38 cellular contexts compared by ENCODE assay signal in the genomic region with DNA sequence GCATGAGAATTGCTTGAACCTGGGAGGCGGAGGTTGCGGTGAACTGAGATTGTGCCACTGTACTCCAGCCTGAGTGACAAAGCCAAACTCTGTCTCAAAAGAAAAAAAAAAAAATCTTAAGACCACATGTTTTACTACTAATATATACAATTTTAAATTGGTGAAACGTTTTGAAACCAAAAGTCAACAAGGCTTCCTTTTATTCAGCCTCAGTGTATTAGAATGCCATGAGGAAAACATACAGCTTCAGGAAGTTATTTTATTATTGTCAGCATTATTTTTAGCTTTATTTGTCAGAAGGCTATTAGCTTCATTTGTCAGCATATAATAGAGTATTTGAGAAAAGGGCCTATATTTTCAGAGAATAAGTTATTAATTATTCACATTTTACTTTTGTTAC.
"Had no signal": no experiment of that assay in that cellular context is flagged by ENCODE, and none has a peak within 500 bp of the region (broad histone marks: within the 10 kb centered on the region; RNA-seq: fewer than 3 reads in every experiment).

No MANE protein-coding gene starts in this region.

- H3K4me1 ChIP-seq: adrenal gland, ascending aorta, body of pancreas, breast epithelium had no signal

- H3K9me3 ChIP-seq: adrenal gland, ascending aorta, body of pancreas, breast epithelium had no signal

- H3K4me3 ChIP-seq: adrenal gland, ascending aorta, body of pancreas, breast epithelium, cardiac muscle cell had no signal

- H3K27ac Mint-ChIP-seq: activated naive CD4-positive, alpha-beta T cell treated with anti-CD3 and anti-CD28 coated beads for 36 hours; activated naive CD4-positive, alpha-beta T cell treated with anti-CD3 and anti-CD28 coated beads, Interleukin-2, amount 10 ng/mL, durations not matched to agents 7 days and 5 days; activated naive CD4-positive, alpha-beta T cell treated with anti-CD3 and anti-CD28 coated beads, Interleukin-2, amount 50 U/mL, for 24 hours; activated naive CD4-positive, alpha-beta T cell treated with anti-CD3 and anti-CD28 coated beads, Interleukin-2, amount 50 U/mL, for 72 hours; activated naive CD8-positive, alpha-beta T cell; activated naive CD8-positive, alpha-beta T cell treated with anti-CD3 and anti-CD28 coated beads for 36 hours; activated naive CD8-positive, alpha-beta T cell treated with anti-CD3 and anti-CD28 coated beads, Interleukin-2, amount 10 ng/mL, durations not matched to agents 7 days and 5 days; activated naive CD8-positive, alpha-beta T cell treated with anti-CD3 and anti-CD28 coated beads, Interleukin-2, amount 50 U/mL, for 24 hours; activated T-cell treated with anti-CD3 and anti-CD28 coated beads, Interleukin-2, amount 50 U/mL, for 24 hours; activated T-cell treated with anti-CD3 and anti-CD28 coated beads, Interleukin-2, amount 50 U/mL, for 72 hours; activated T-helper 1 cell treated with anti-CD3 and anti-CD28 coated beads, Interleukin-12 subunit alpha, Interleukin-12 subunit beta, Interleukin-2, Interleukin-4 antibody, amounts not matched to agents 30 ng/mL and 10 ng/mL and 1 ng/mL, durations not matched to agents 14 hours and 24 hours and 36 hours; activated T-helper 17 cell treated with anti-CD3 and anti-CD28 coated beads, Interleukin-2, amount 50 U/mL, for 72 hours; activated T-helper 2 cell treated with anti-CD3 and anti-CD28 coated beads, Interferon-gamma antibody, Interleukin-2, Interleukin-4, amounts not matched to agents 10 μg/mL and 5 μg/mL and 100 μg/mL, durations not matched to agents 14 hours and 24 hours and 36 hours; brain had no signal

- DNase-seq: activated effector memory CD4-positive, alpha-beta T cell treated with anti-CD3 and anti-CD28 coated beads, Interleukin-2, amount 50 U/mL, for 16 hours; activated effector memory CD4-positive, alpha-beta T cell treated with Interleukin-2 at 50 U/mL for 16 hours; activated gamma-delta T cell; activated gamma-delta T cell treated with Interleukin-2 at 50 U/mL for 16 hours; activated naive CD4-positive, alpha-beta T cell; activated naive CD4-positive, alpha-beta T cell treated with anti-CD3 and anti-CD28 coated beads for 36 hours; activated naive CD4-positive, alpha-beta T cell treated with anti-CD3 and anti-CD28 coated beads, Interleukin-2, amount 10 ng/mL, durations not matched to agents 7 days and 5 days; activated naive CD4-positive, alpha-beta T cell treated with anti-CD3 and anti-CD28 coated beads, Interleukin-2, amount 50 U/mL, for 16 hours; activated naive CD4-positive, alpha-beta T cell treated with Interleukin-2 at 50 U/mL for 16 hours; activated naive CD8-positive, alpha-beta T cell treated with anti-CD3 and anti-CD28 coated beads for 36 hours; activated naive CD8-positive, alpha-beta T cell treated with anti-CD3 and anti-CD28 coated beads, Interleukin-2, amount 10 ng/mL, durations not matched to agents 7 days and 5 days; activated naive CD8-positive, alpha-beta T cell treated with anti-CD3 and anti-CD28 coated beads, Interleukin-2, amount 50 U/mL, for 24 hours; activated T-cell treated with anti-CD3 and anti-CD28 coated beads, Interleukin-2, amount 50 U/mL, for 1 hour; activated T-cell treated with anti-CD3 and anti-CD28 coated beads, Interleukin-2, amount 50 U/mL, for 24 hours; activated T-cell treated with anti-CD3 and anti-CD28 coated beads, Interleukin-2, amount 50 U/mL, for 4 hours; activated T-cell treated with anti-CD3 and anti-CD28 coated beads, Interleukin-2, amount 50 U/mL, for 48 hours; activated T-cell treated with anti-CD3 and anti-CD28 coated beads, Interleukin-2, amount 50 U/mL, for 72 hours; adrenal gland; amniotic stem cell; amygdala; anterior cingulate cortex; aorta; body of pancreas; brain microvascular endothelial cell; caudate nucleus; central memory CD4-positive, alpha-beta T cell; cerebellar nuclear complex had no signal

- H3K4me3 Mint-ChIP-seq: activated naive CD4-positive, alpha-beta T cell treated with anti-CD3 and anti-CD28 coated beads for 36 hours; activated naive CD4-positive, alpha-beta T cell treated with anti-CD3 and anti-CD28 coated beads, Interleukin-2, amount 10 ng/mL, durations not matched to agents 7 days and 5 days; activated naive CD4-positive, alpha-beta T cell treated with anti-CD3 and anti-CD28 coated beads, Interleukin-2, amount 50 U/mL, for 24 hours; activated naive CD8-positive, alpha-beta T cell; activated naive CD8-positive, alpha-beta T cell treated with anti-CD3 and anti-CD28 coated beads for 36 hours; activated naive CD8-positive, alpha-beta T cell treated with anti-CD3 and anti-CD28 coated beads, Interleukin-2, amount 10 ng/mL, durations not matched to agents 7 days and 5 days; activated naive CD8-positive, alpha-beta T cell treated with anti-CD3 and anti-CD28 coated beads, Interleukin-2, amount 50 U/mL, for 24 hours; activated T-cell treated with anti-CD3 and anti-CD28 coated beads, Interleukin-2, amount 50 U/mL, for 24 hours; activated T-cell treated with anti-CD3 and anti-CD28 coated beads, Interleukin-2, amount 50 U/mL, for 4 hours; activated T-cell treated with anti-CD3 and anti-CD28 coated beads, Interleukin-2, amount 50 U/mL, for 72 hours; activated T-helper 1 cell treated with anti-CD3 and anti-CD28 coated beads, Interleukin-12 subunit alpha, Interleukin-12 subunit beta, Interleukin-2, Interleukin-4 antibody, amounts not matched to agents 30 ng/mL and 10 ng/mL and 1 ng/mL, durations not matched to agents 14 hours and 24 hours and 36 hours; activated T-helper 17 cell treated with anti-CD3 and anti-CD28 coated beads, Interleukin-2, amount 50 U/mL, for 72 hours; brain; central memory CD8-positive, alpha-beta T cell had no signal

- ATAC-seq: activated naive CD4-positive, alpha-beta T cell treated with anti-CD3 and anti-CD28 coated beads, Interleukin-2, amount 50 U/mL, for 72 hours; activated naive CD8-positive, alpha-beta T cell treated with anti-CD3 and anti-CD28 coated beads, Interleukin-2, amount 50 U/mL, for 24 hours; activated T-cell treated with anti-CD3 and anti-CD28 coated beads, Interleukin-2, amount 50 U/mL, for 4 hours; activated T-cell treated with anti-CD3 and anti-CD28 coated beads, Interleukin-2, amount 50 U/mL, for 72 hours; activated T-helper 17 cell treated with anti-CD3 and anti-CD28 coated beads, Interleukin-2, amount 50 U/mL, for 72 hours; body of pancreas had no signal

- H3K27me3 ChIP-seq: adrenal gland, ascending aorta, body of pancreas, brain microvascular endothelial cell, breast epithelium, cardiac muscle cell had no signal

- H3K36me3 ChIP-seq: adrenal gland, brain microvascular endothelial cell, cardiac muscle cell had no signal

- H3K9me3 Mint-ChIP-seq: activated naive CD4-positive, alpha-beta T cell treated with anti-CD3 and anti-CD28 coated beads for 36 hours; activated naive CD4-positive, alpha-beta T cell treated with anti-CD3 and anti-CD28 coated beads, Interleukin-2, amount 10 ng/mL, durations not matched to agents 7 days and 5 days; activated naive CD8-positive, alpha-beta T cell treated with anti-CD3 and anti-CD28 coated beads for 36 hours; activated naive CD8-positive, alpha-beta T cell treated with anti-CD3 and anti-CD28 coated beads, Interleukin-2, amount 10 ng/mL, durations not matched to agents 7 days and 5 days; activated naive CD8-positive, alpha-beta T cell treated with anti-CD3 and anti-CD28 coated beads, Interleukin-2, amount 50 U/mL, for 24 hours; activated T-cell treated with anti-CD3 and anti-CD28 coated beads, Interleukin-2, amount 50 U/mL, for 24 hours; activated T-helper 1 cell treated with anti-CD3 and anti-CD28 coated beads, Interleukin-12 subunit alpha, Interleukin-12 subunit beta, Interleukin-2, Interleukin-4 antibody, amounts not matched to agents 30 ng/mL and 10 ng/mL and 1 ng/mL, durations not matched to agents 14 hours and 24 hours and 36 hours; activated T-helper 17 cell treated with anti-CD3 and anti-CD28 coated beads, Interleukin-2, amount 50 U/mL, for 72 hours; activated T-helper 2 cell treated with anti-CD3 and anti-CD28 coated beads, Interferon-gamma antibody, Interleukin-2, Interleukin-4, amounts not matched to agents 10 μg/mL and 5 μg/mL and 100 μg/mL, durations not matched to agents 14 hours and 24 hours and 36 hours had no signal

- H3K27me3 Mint-ChIP-seq: activated naive CD4-positive, alpha-beta T cell treated with anti-CD3 and anti-CD28 coated beads, Interleukin-2, amount 10 ng/mL, durations not matched to agents 7 days and 5 days; activated naive CD4-positive, alpha-beta T cell treated with anti-CD3 and anti-CD28 coated beads, Interleukin-2, amount 50 U/mL, for 24 hours; activated naive CD8-positive, alpha-beta T cell; activated naive CD8-positive, alpha-beta T cell treated with anti-CD3 and anti-CD28 coated beads for 36 hours; activated naive CD8-positive, alpha-beta T cell treated with anti-CD3 and anti-CD28 coated beads, Interleukin-2, amount 10 ng/mL, durations not matched to agents 7 days and 5 days; activated naive CD8-positive, alpha-beta T cell treated with anti-CD3 and anti-CD28 coated beads, Interleukin-2, amount 50 U/mL, for 24 hours; activated T-cell treated with anti-CD3 and anti-CD28 coated beads, Interleukin-2, amount 50 U/mL, for 24 hours; activated T-helper 17 cell treated with anti-CD3 and anti-CD28 coated beads, Interleukin-2, amount 50 U/mL, for 72 hours; central memory CD8-positive, alpha-beta T cell had no signal

- H3K36me3 Mint-ChIP-seq: activated naive CD4-positive, alpha-beta T cell treated with anti-CD3 and anti-CD28 coated beads, Interleukin-2, amount 10 ng/mL, durations not matched to agents 7 days and 5 days; activated naive CD4-positive, alpha-beta T cell treated with anti-CD3 and anti-CD28 coated beads, Interleukin-2, amount 50 U/mL, for 24 hours; activated naive CD4-positive, alpha-beta T cell treated with anti-CD3 and anti-CD28 coated beads, Interleukin-2, amount 50 U/mL, for 72 hours; activated naive CD8-positive, alpha-beta T cell; activated naive CD8-positive, alpha-beta T cell treated with anti-CD3 and anti-CD28 coated beads for 36 hours; activated naive CD8-positive, alpha-beta T cell treated with anti-CD3 and anti-CD28 coated beads, Interleukin-2, amount 10 ng/mL, durations not matched to agents 7 days and 5 days had no signal

- H3K4me1 Mint-ChIP-seq: activated naive CD4-positive, alpha-beta T cell treated with anti-CD3 and anti-CD28 coated beads, Interleukin-2, amount 10 ng/mL, durations not matched to agents 7 days and 5 days; activated naive CD4-positive, alpha-beta T cell treated with anti-CD3 and anti-CD28 coated beads, Interleukin-2, amount 50 U/mL, for 24 hours; activated naive CD8-positive, alpha-beta T cell treated with anti-CD3 and anti-CD28 coated beads for 36 hours; activated naive CD8-positive, alpha-beta T cell treated with anti-CD3 and anti-CD28 coated beads, Interleukin-2, amount 10 ng/mL, durations not matched to agents 7 days and 5 days; activated naive CD8-positive, alpha-beta T cell treated with anti-CD3 and anti-CD28 coated beads, Interleukin-2, amount 50 U/mL, for 24 hours; activated T-helper 17 cell treated with anti-CD3 and anti-CD28 coated beads, Interleukin-2, amount 50 U/mL, for 72 hours; brain; central memory CD8-positive, alpha-beta T cell had no signal

- H3K27ac ChIP-seq: ascending aorta, body of pancreas, brain microvascular endothelial cell, breast epithelium, cardiac muscle cell had no signal
